ENCODE assay signal across 8 cellular contexts in the genomic region with DNA sequence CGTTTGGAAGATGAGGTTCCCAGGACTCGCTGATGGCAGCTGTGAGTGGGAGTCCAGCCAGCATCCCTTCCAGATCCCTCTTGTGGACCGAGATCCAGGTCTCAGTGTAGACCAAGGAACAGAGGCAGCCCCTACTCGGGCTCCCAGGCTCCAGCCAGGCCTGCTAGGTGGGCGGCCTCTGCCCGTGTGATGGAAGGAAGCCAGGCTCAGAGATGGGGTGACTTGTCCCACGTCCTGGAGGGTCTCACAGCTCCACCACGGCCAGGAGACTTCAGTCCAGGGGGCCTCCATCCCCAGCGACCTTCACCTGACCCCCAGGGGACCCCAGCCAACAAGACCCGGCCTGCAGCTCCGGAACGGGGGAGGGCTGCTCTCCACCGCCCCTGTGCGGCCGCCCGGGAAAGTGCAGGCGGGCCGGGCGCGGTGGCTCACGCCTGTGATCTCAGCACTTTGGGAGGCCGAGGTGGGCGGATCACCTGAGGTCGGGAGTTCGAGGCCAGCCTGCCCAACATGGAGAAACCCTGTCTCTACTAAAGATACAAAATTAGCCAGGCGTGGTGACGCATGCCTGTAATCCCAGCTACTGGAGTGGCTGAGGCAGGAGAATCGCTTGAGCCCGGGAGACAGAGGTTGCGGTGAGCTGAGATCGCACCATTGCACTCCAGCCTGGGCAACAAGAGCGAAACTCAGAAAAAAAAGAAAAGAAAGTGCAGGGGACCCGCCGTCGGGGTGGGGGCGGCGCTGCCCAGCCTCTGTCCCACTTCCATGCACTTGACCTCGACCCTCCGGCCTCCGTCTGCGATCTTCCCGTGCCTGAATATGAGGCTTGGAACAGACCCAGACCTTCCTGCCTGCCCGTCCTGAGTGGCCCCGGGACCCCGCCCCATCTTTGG. TPM values are rescaled to one million over a fixed set of nuclear protein-coding genes. Genes with fewer than 3 reads are reported as not detected.
A peak's percentile ranks its signal among the peaks of the same experiment; 100 is the strongest.
DNase-seq lines count a peak whose midpoint lies in the region; ATAC-seq and TF ChIP-seq lines count a peak whose summit lies in the region.

No MANE protein-coding gene starts in this region.

- intact Hi-C loops in activated CD4-positive, alpha-beta T cell treated with anti-CD3 and anti-CD28 coated beads for 36 hours (cut with DNase I, micrococcal nuclease): no loop called here

- POLR2A ChIA-PET in activated CD4-positive, alpha-beta T cell treated with anti-CD3 and anti-CD28 coated beads for 36 hours (lab: Charles Lee): interaction anchor here (1.2 kb wide), 1 partner anchor 11 kb away, joined by 4 read pairs; no protein-coding TSS in a partner anchor

- peaks cover 11% of the 10 kb centered on the region for H3K4me1 ChIP-seq in CD4-positive, CD25-positive, alpha-beta regulatory T cell (ENCODE audit: control insufficient read depth, insufficient read depth, low read length, poor library complexity, severe bottlenecking)

- H3K36me3 ChIP-seq in CD4-positive, CD25-positive, alpha-beta regulatory T cell (ENCODE audit: control insufficient read depth, insufficient read depth, low read length): no peaks in the 10 kb centered on the region

- no peaks in the 10 kb centered on the region for H3K36me3 Mint-ChIP-seq in CD4-positive, CD25-positive, alpha-beta regulatory T cell
- H3K36me3 Mint-ChIP-seq in activated CD4-positive, alpha-beta T cell treated with anti-CD3 and anti-CD28 coated beads for 36 hours (ENCODE audit: low read depth): no peaks in the 10 kb centered on the region

- no peaks in the 10 kb centered on the region for H3K9me3 ChIP-seq in CD4-positive, CD25-positive, alpha-beta regulatory T cell (ENCODE audit: control insufficient read depth in 2 of 2, low read length in 2 of 2)

- TF ChIP-seq CTCF in HFF-Myc (IDR thresholded peaks at IDR 0.05; ENCODE audit: low read depth, low read length, missing control alignments) (peak; percentile 84), epithelial cell of esophagus (IDR thresholded peaks at IDR 0.05; ENCODE audit: insufficient read depth, low read depth, low read length, missing control alignments) (peak; percentile 54), omental fat pad (IDR thresholded peaks at IDR 0.05) (peak in 1 of 3 donors; percentile 33)

- ATAC-seq in CD4-positive, CD25-positive, alpha-beta regulatory T cell (ENCODE audit: low read depth in 2 of 2): peak in 1 of 2 donors; percentile 28
- ATAC-seq in activated CD4-positive, alpha-beta T cell treated with anti-CD3 and anti-CD28 coated beads for 36 hours: peak; percentile 36
- ATAC-seq in omental fat pad (ENCODE audit: low FRiP score): peak; percentile 35
- no peak for ATAC-seq in GM21423 (IDR thresholded peaks at IDR 0.05; ENCODE audit: unreplicated experiment)

- no peak overlapping the region for H3K27ac ChIP-seq in CD4-positive, CD25-positive, alpha-beta regulatory T cell (ENCODE audit: insufficient read depth, low read length, poor library complexity, severe bottlenecking)

- H3K27me3 ChIP-seq in CD4-positive, CD25-positive, alpha-beta regulatory T cell (ENCODE audit: control insufficient read depth, insufficient read depth, low read length): peaks cover 4% of the 10 kb centered on the region

- peak; percentile 12 to 49 (median 48) for DNase-seq in CD4-positive, CD25-positive, alpha-beta regulatory T cell
- no peak for DNase-seq in HFF-Myc (ENCODE audit: extremely low read depth, low read depth)
- DNase-seq in activated CD4-positive, alpha-beta T cell treated with anti-CD3 and anti-CD28 coated beads for 36 hours: peak; percentile 77
- no peak for DNase-seq in epithelial cell of esophagus (ENCODE audit: low read depth)
- DNase-seq in omental fat pad (ENCODE audit: low spot score): no peak
- DNase-seq in COR-L47 (lab: John Stamatoyannopoulos, UW): no peak
- no peak for DNase-seq in NCI-H187 treated with DMSO at 0.1 percent for 48 hours (lab: John Stamatoyannopoulos, UW)

- peaks cover 0 to 21% (median 1%) of the 10 kb centered on the region in 4 donors for H3K4me1 Mint-ChIP-seq in CD4-positive, CD25-positive, alpha-beta regulatory T cell
- peaks cover 2% of the 10 kb centered on the region for H3K4me1 Mint-ChIP-seq in activated CD4-positive, alpha-beta T cell treated with anti-CD3 and anti-CD28 coated beads for 36 hours

- CTCF ChIA-PET in activated CD4-positive, alpha-beta T cell treated with anti-CD3 and anti-CD28 coated beads for 36 hours (lab: Charles Lee): interaction anchor here (0.7 to 3.1 kb wide), 5 partner anchors 9 to 118 kb away, joined by 3 to 18 read pairs (median 7); partner anchors contain the start of gene TPGS1

- H3K27ac Mint-ChIP-seq in CD4-positive, CD25-positive, alpha-beta regulatory T cell: no peak overlapping the region
- H3K27ac Mint-ChIP-seq in activated CD4-positive, alpha-beta T cell treated with anti-CD3 and anti-CD28 coated beads for 36 hours: no peak overlapping the region

- H3K4me3 ChIP-seq in CD4-positive, CD25-positive, alpha-beta regulatory T cell (ENCODE audit: low read depth, low read length): no peak overlapping the region
- no peak overlapping the region for H3K4me3 ChIP-seq in HFF-Myc (replicated peaks; ENCODE audit: low read depth, low read length)
- no peak overlapping the region for H3K4me3 ChIP-seq in epithelial cell of esophagus (ENCODE audit: low read length)

- no peaks in the 10 kb centered on the region for H3K9me3 Mint-ChIP-seq in CD4-positive, CD25-positive, alpha-beta regulatory T cell
- no peaks in the 10 kb centered on the region for H3K9me3 Mint-ChIP-seq in activated CD4-positive, alpha-beta T cell treated with anti-CD3 and anti-CD28 coated beads for 36 hours (ENCODE audit: low read depth)

- peaks cover 24% of the 10 kb centered on the region for H3K27me3 Mint-ChIP-seq in CD4-positive, CD25-positive, alpha-beta regulatory T cell
- H3K27me3 Mint-ChIP-seq in activated CD4-positive, alpha-beta T cell treated with anti-CD3 and anti-CD28 coated beads for 36 hours: peaks cover 13% of the 10 kb centered on the region

- H3K4me3 Mint-ChIP-seq in CD4-positive, CD25-positive, alpha-beta regulatory T cell: no peak overlapping the region
- H3K4me3 Mint-ChIP-seq in activated CD4-positive, alpha-beta T cell treated with anti-CD3 and anti-CD28 coated beads for 36 hours: no peak overlapping the region

RNA-seq across cellular contexts. Expression of gene MADCAM1, which starts 0.6 kb away (rescaled TPM):
- 0.52 TPM for total RNA-seq in CD4-positive, CD25-positive, alpha-beta regulatory T cell
- under 1 TPM in 3 of 4 donors, not detected in 1; 0.16 to 0.33 (median 0.31) TPM for polyA plus RNA-seq in CD4-positive, CD25-positive, alpha-beta regulatory T cell
- under 1 TPM in 1 of 2 experiments, not detected in 1; 0.14 TPM for total RNA-seq in activated CD4-positive, alpha-beta T cell treated with anti-CD3 and anti-CD28 coated beads for 36 hours
- total RNA-seq in omental fat pad: under 1 TPM in 1 of 4 donors, not detected in 3; 0.69 TPM

RNA-seq across cellular contexts. Expression of gene TPGS1, which starts 11.6 kb away (rescaled TPM):
- 19.3 TPM for total RNA-seq in CD4-positive, CD25-positive, alpha-beta regulatory T cell
- 10 to 100 TPM; 18.2 to 44.4 (median 37.3) TPM for polyA plus RNA-seq in CD4-positive, CD25-positive, alpha-beta regulatory T cell
- 1 to 10 TPM; 6.4 to 8.4 TPM for total RNA-seq in activated CD4-positive, alpha-beta T cell treated with anti-CD3 and anti-CD28 coated beads for 36 hours
- 10 to 100 TPM; 45.5 to 61.2 (median 46.1) TPM for total RNA-seq in omental fat pad

RNA-seq across cellular contexts. Expression of gene SHC2, which starts 34.9 kb away (rescaled TPM):
- total RNA-seq in CD4-positive, CD25-positive, alpha-beta regulatory T cell: not detected
- polyA plus RNA-seq in CD4-positive, CD25-positive, alpha-beta regulatory T cell: not detected
- total RNA-seq in activated CD4-positive, alpha-beta T cell treated with anti-CD3 and anti-CD28 coated beads for 36 hours: under 1 TPM in 1 of 2 experiments, not detected in 1; 0.21 TPM
- total RNA-seq in omental fat pad: 10 to 100 TPM; 11.7 to 27.1 (median 18.8) TPM

RNA-seq across cellular contexts. Expression of gene CDC34, which starts 35.9 kb away (rescaled TPM):
- total RNA-seq in CD4-positive, CD25-positive, alpha-beta regulatory T cell: 39.2 TPM
- 10 to 100 TPM; 32.2 to 37.8 (median 34.8) TPM for polyA plus RNA-seq in CD4-positive, CD25-positive, alpha-beta regulatory T cell
- 10 to 100 TPM; 36.7 to 41.5 TPM for total RNA-seq in activated CD4-positive, alpha-beta T cell treated with anti-CD3 and anti-CD28 coated beads for 36 hours
- 10 to 100 TPM; 40.2 to 67.7 (median 55.5) TPM for total RNA-seq in omental fat pad

RNA-seq across cellular contexts. Expression of gene GZMM, which starts 48.2 kb away (rescaled TPM):
- 38.3 TPM for total RNA-seq in CD4-positive, CD25-positive, alpha-beta regulatory T cell
- polyA plus RNA-seq in CD4-positive, CD25-positive, alpha-beta regulatory T cell: 100 to 1,000 TPM in 1 of 4 donors, 10 to 100 TPM in 3; 61.5 to 124 (median 90.0) TPM
- 10 to 100 TPM; 22.5 to 25.3 TPM for total RNA-seq in activated CD4-positive, alpha-beta T cell treated with anti-CD3 and anti-CD28 coated beads for 36 hours
- 1 to 10 TPM in 2 of 4 donors, not detected in 2; 1.1 to 3.7 TPM for total RNA-seq in omental fat pad

Comparison
In these comparisons a context has a peak if more than half of its experiments do, and no peak if none do; other contexts are left out.
1. DNase-seq: peak in CD4-positive, CD25-positive, alpha-beta regulatory T cell (3 of 3) and activated CD4-positive, alpha-beta T cell treated with anti-CD3 and anti-CD28 coated beads for 36 hours (single experiment); none in HFF-Myc (single experiment), epithelial cell of esophagus (single experiment), omental fat pad (single experiment), COR-L47 (single experiment) and NCI-H187 treated with DMSO at 0.1 percent for 48 hours (single experiment).
2. RNA of gene SHC2, which starts 34.9 kb away (total RNA-seq): 11.7 to 27.1 TPM in omental fat pad; 0.21 TPM in activated CD4-positive, alpha-beta T cell treated with anti-CD3 and anti-CD28 coated beads for 36 hours and not detected in CD4-positive, CD25-positive, alpha-beta regulatory T cell (single experiment); every median in the first group is over 10 times any median in the second.